1 cellular context compared by ENCODE assay signal in genomic region chr13:98910501-98910951, GRCh38.
TF ChIP-seq lines count a peak whose summit lies in the region.

No MANE protein-coding gene starts in this region.

TF ChIP-seq in K562, 482 proteins besides CTCF, POLR2A, EP300 and RAD21 (continued from another document and continues in another):
- no peak for TF ChIP-seq CREB3L1 (IDR thresholded peaks at IDR 0.05; ENCODE audit: borderline replicate concordance, low read depth)
- TF ChIP-seq CBFB (CRISPR knock-in tag; IDR thresholded peaks at IDR 0.05), result no peak
- no peak for TF ChIP-seq TFAP4 (CRISPR knock-in tag; IDR thresholded peaks at IDR 0.05; ENCODE audit: borderline replicate concordance)
- no peak for TF ChIP-seq BRF1 (IDR thresholded peaks at IDR 0.05; ENCODE audit: borderline replicate concordance, extremely low read depth, insufficient read length)
- 0 out of 2 replicates have a peak, but pooled peaks have one; percentile 15 for TF ChIP-seq ZBTB40 (IDR thresholded peaks at IDR 0.05)
- no peak for TF ChIP-seq ZBTB40 (CRISPR knock-in tag; IDR thresholded peaks at IDR 0.05)
- no peak for TF ChIP-seq MIER1 (IDR thresholded peaks at IDR 0.05; ENCODE audit: low read depth)
- no peak for TF ChIP-seq MAFF (IDR thresholded peaks at IDR 0.05; ENCODE audit: low read length)
- no peak for TF ChIP-seq GTF2A2 (tag; IDR thresholded peaks at IDR 0.05)
- TF ChIP-seq ZNF395 (CRISPR knock-in tag; IDR thresholded peaks at IDR 0.05), result no peak
- no peak for TF ChIP-seq ATF2 (CRISPR knock-in tag; IDR thresholded peaks at IDR 0.05)
- no peak for TF ChIP-seq ZNF695 (CRISPR knock-in tag; IDR thresholded peaks at IDR 0.05)
- no peak for TF ChIP-seq PRDM10 (IDR thresholded peaks at IDR 0.05; ENCODE audit: partially characterized antibody)
- TF ChIP-seq ZNF592 (IDR thresholded peaks at IDR 0.05), result 0 out of 2 replicates have a peak, but pooled peaks have one; percentile 20
- TF ChIP-seq SAFB (IDR thresholded peaks at IDR 0.05; ENCODE audit: borderline replicate concordance, low read depth, low read length), result no peak
- no peak for TF ChIP-seq FOXM1 (IDR thresholded peaks at IDR 0.05; ENCODE audit: low read depth)
- no peak for TF ChIP-seq FOXM1 (CRISPR knock-in tag; IDR thresholded peaks at IDR 0.05; ENCODE audit: low read depth)
- peak; percentile 21; the same call in 1 of the 2 replicates for TF ChIP-seq MEF2A (IDR thresholded peaks at IDR 0.05; ENCODE audit: control insufficient read depth, low read depth, low read length)
- no peak for TF ChIP-seq ZNF507 (tag; conservative IDR thresholded peaks at IDR 0.05)
- TF ChIP-seq HOMEZ (CRISPR knock-in tag; IDR thresholded peaks at IDR 0.05), result no peak
- TF ChIP-seq PURB (CRISPR knock-in tag; IDR thresholded peaks at IDR 0.05; ENCODE audit: low read depth), result no peak
